8 cellular contexts compared by ENCODE assay signal in the genomic region with DNA sequence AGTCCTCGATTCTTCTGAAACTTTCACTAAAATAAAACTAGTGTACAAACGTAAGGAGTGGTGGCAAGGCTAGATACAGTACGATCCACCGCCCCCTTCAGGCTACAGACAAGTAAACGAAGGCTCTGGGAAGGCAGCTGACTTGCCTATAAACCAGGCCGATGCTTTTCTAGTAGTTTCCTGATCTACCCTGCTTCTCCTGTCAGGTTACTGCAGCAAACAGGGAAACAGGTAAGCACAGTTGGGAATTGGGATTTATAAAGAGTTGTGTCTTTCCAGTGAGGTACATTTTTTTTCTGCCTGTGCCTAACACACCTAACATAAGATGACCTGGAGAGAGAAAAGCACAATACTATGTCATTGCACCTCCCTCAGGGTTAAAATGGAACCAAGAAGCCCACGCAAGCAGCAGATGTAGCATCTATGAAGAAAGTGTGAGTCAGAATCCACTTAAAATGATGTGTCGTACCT.
DNase-seq lines count a peak whose midpoint lies in the region; ATAC-seq and TF ChIP-seq lines count a peak whose summit lies in the region.

No MANE protein-coding gene starts in this region.

- WGBS in hepatocyte (ENCODE audit: low lambda C conversion rate, missing lambda C conversion rate) = 40% methylated on average over 8 of the region's 8 CpGs

- peak; percentile 48 for TF ChIP-seq CTCF in hepatocyte (IDR thresholded peaks at IDR 0.05; ENCODE audit: poor library complexity)
- TF ChIP-seq CTCF in nephron progenitor cell (IDR thresholded peaks at IDR 0.05) = no peak

- peak overlapping the region; percentile 18 for H3K27ac ChIP-seq in hepatocyte

- no peaks in the 10 kb centered on the region for H3K27me3 ChIP-seq in hepatocyte

- no peak overlapping the region for H2AFZ ChIP-seq in hepatocyte

- peak overlapping the region; percentile 80 for H3K4me3 Mint-ChIP-seq in activated naive CD4-positive, alpha-beta T cell treated with anti-CD3 and anti-CD28 coated beads, Interleukin-2, amount 50 U/mL, for 24 hours
- H3K4me3 Mint-ChIP-seq in nephron progenitor cell = no peak overlapping the region

- H3K27me3 Mint-ChIP-seq in activated naive CD4-positive, alpha-beta T cell treated with anti-CD3 and anti-CD28 coated beads, Interleukin-2, amount 50 U/mL, for 24 hours = no peaks in the 10 kb centered on the region
- no peaks in the 10 kb centered on the region for H3K27me3 Mint-ChIP-seq in nephron progenitor cell (ENCODE audit: low read depth, poor library complexity)

- peak; percentile 69 for ATAC-seq in GM18498 (IDR thresholded peaks at IDR 0.05; ENCODE audit: unreplicated experiment)
- no peak for ATAC-seq in GM18520 (IDR thresholded peaks at IDR 0.05; ENCODE audit: unreplicated experiment)

- H4K20me1 ChIP-seq in hepatocyte (ENCODE audit: insufficient read depth, poor library complexity, severe bottlenecking) = no peaks in the 10 kb centered on the region

- no peak overlapping the region for H3K4me2 ChIP-seq in hepatocyte

- peak overlapping the region; percentile 93 for H3K27ac Mint-ChIP-seq in activated naive CD4-positive, alpha-beta T cell treated with anti-CD3 and anti-CD28 coated beads, Interleukin-2, amount 50 U/mL, for 24 hours
- H3K27ac Mint-ChIP-seq in nephron progenitor cell = no peak overlapping the region

- peaks cover 84% of the 10 kb centered on the region for H3K4me1 Mint-ChIP-seq in activated naive CD4-positive, alpha-beta T cell treated with anti-CD3 and anti-CD28 coated beads, Interleukin-2, amount 50 U/mL, for 24 hours
- H3K4me1 Mint-ChIP-seq in nephron progenitor cell = peaks cover 14% of the 10 kb centered on the region

- DNase-seq in NCI-H460 (ENCODE audit: extremely low read depth, low read depth) = peak; percentile 21
- DNase-seq in hepatocyte (ENCODE audit: low spot score) = peak; percentile 64
- DNase-seq in superior temporal gyrus (ENCODE audit: extremely low spot score) = peak; percentile 43
- DNase-seq in NCI-H1436 (lab: John Stamatoyannopoulos, UW) = no peak
- DNase-seq in nephron progenitor cell = no peak

- H3K36me3 ChIP-seq in hepatocyte (replicated peaks; ENCODE audit: insufficient read depth, low read depth) = no peaks in the 10 kb centered on the region

- H3K79me2 ChIP-seq in hepatocyte = no peaks in the 10 kb centered on the region

- no peaks in the 10 kb centered on the region for H3K9me3 ChIP-seq in hepatocyte (ENCODE audit: low read depth)

- no peaks in the 10 kb centered on the region for H3K9me2 ChIP-seq in hepatocyte (replicated peaks; ENCODE audit: insufficient read depth)

- H3K4me1 ChIP-seq in hepatocyte (ENCODE audit: insufficient read depth) = no peaks in the 10 kb centered on the region

- H3K9me3 Mint-ChIP-seq in activated naive CD4-positive, alpha-beta T cell treated with anti-CD3 and anti-CD28 coated beads, Interleukin-2, amount 50 U/mL, for 24 hours = peaks cover 5% of the 10 kb centered on the region
- peaks cover 24% of the 10 kb centered on the region for H3K9me3 Mint-ChIP-seq in nephron progenitor cell

- H3K36me3 Mint-ChIP-seq in activated naive CD4-positive, alpha-beta T cell treated with anti-CD3 and anti-CD28 coated beads, Interleukin-2, amount 50 U/mL, for 24 hours = peaks cover 8% of the 10 kb centered on the region
- H3K36me3 Mint-ChIP-seq in nephron progenitor cell (ENCODE audit: low read depth) = peaks cover 23% of the 10 kb centered on the region

- no peak overlapping the region for H3K4me3 ChIP-seq in hepatocyte

Comparison
In these comparisons a context has a peak if more than half of its experiments do, and no peak if none do; other contexts are left out.
1. DNase-seq: peak in NCI-H460 (single experiment), hepatocyte (single experiment) and superior temporal gyrus (single experiment); none in NCI-H1436 (single experiment) and nephron progenitor cell (single experiment).